In the genomic region with DNA sequence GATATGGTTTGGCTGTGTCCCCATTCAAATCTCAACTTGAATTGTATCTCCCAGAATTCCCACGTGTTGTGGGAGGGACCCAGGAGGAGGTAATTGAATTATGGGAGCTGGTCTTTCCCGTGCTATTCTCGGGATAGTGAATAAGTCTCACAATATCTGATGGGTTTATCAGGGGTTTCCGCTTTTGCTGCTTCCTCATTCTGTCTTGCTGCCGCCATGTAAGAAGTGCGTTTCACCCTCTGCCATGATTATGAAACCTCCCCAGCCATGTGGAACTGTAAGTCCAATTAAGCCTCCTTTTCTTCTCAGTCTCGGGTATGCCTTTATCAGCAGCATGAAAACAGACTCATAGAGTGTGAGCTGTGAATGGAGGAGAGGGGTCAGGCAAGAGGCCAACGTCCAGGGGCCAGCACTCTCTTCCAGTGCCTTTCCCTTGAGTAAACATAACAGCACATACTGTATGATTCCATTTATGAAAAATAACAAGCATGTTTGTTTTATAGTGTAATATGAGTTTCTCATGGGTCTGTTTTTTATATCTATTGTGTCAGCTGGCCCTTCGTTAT, we compare ENCODE assay signal across 1 cellular context.
TF ChIP-seq lines count a peak whose summit lies in the region.

No MANE protein-coding gene starts in this region.

TF ChIP-seq in HepG2, 621 proteins besides CTCF, POLR2A, EP300 and RAD21 (continued from another document and continues in another):
- TF ChIP-seq, protein P1, sequence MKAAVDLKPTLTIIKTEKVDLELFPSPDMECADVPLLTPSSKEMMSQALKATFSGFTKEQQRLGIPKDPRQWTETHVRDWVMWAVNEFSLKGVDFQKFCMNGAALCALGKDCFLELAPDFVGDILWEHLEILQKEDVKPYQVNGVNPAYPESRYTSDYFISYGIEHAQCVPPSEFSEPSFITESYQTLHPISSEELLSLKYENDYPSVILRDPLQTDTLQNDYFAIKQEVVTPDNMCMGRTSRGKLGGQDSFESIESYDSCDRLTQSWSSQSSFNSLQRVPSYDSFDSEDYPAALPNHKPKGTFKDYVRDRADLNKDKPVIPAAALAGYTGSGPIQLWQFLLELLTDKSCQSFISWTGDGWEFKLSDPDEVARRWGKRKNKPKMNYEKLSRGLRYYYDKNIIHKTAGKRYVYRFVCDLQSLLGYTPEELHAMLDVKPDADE (CRISPR knock-in tag; IDR thresholded peaks at IDR 0.05): no peak
- TF ChIP-seq ZNF644 (CRISPR knock-in tag; IDR thresholded peaks at IDR 0.05; ENCODE audit: low read depth): peak; percentile 43; the same call in 1 of the 2 replicates
- TF ChIP-seq, protein P2, sequence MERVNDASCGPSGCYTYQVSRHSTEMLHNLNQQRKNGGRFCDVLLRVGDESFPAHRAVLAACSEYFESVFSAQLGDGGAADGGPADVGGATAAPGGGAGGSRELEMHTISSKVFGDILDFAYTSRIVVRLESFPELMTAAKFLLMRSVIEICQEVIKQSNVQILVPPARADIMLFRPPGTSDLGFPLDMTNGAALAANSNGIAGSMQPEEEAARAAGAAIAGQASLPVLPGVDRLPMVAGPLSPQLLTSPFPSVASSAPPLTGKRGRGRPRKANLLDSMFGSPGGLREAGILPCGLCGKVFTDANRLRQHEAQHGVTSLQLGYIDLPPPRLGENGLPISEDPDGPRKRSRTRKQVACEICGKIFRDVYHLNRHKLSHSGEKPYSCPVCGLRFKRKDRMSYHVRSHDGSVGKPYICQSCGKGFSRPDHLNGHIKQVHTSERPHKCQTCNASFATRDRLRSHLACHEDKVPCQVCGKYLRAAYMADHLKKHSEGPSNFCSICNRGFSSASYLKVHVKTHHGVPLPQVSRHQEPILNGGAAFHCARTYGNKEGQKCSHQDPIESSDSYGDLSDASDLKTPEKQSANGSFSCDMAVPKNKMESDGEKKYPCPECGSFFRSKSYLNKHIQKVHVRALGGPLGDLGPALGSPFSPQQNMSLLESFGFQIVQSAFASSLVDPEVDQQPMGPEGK (CRISPR knock-in tag; IDR thresholded peaks at IDR 0.05): peak; percentile 13; the same call in 1 of the 2 replicates
- TF ChIP-seq THAP11 (CRISPR knock-in tag; IDR thresholded peaks at IDR 0.05): peak; percentile 21; the same call in 1 of the 2 replicates
- no peak for TF ChIP-seq ZNF441 (CRISPR knock-in tag; IDR thresholded peaks at IDR 0.05; ENCODE audit: borderline replicate concordance)
- TF ChIP-seq NR2F6 (IDR thresholded peaks at IDR 0.05): no peak
- TF ChIP-seq NR2F6 (CRISPR knock-in tag; IDR thresholded peaks at IDR 0.05): peak; percentile 23; the same call in 1 of the 2 replicates
- TF ChIP-seq ELF1 (CRISPR knock-in tag; IDR thresholded peaks at IDR 0.05): peak; percentile 41
- no peak for TF ChIP-seq POGZ (CRISPR knock-in tag; IDR thresholded peaks at IDR 0.05)
- TF ChIP-seq, protein P3, sequence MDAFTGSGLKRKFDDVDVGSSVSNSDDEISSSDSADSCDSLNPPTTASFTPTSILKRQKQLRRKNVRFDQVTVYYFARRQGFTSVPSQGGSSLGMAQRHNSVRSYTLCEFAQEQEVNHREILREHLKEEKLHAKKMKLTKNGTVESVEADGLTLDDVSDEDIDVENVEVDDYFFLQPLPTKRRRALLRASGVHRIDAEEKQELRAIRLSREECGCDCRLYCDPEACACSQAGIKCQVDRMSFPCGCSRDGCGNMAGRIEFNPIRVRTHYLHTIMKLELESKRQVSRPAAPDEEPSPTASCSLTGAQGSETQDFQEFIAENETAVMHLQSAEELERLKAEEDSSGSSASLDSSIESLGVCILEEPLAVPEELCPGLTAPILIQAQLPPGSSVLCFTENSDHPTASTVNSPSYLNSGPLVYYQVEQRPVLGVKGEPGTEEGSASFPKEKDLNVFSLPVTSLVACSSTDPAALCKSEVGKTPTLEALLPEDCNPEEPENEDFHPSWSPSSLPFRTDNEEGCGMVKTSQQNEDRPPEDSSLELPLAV (CRISPR knock-in tag; conservative IDR thresholded peaks at IDR 0.05; ENCODE audit: low read depth): no peak
- 0 out of 2 replicates have a peak, but pooled peaks have one; percentile 16 for TF ChIP-seq TBX2 (CRISPR knock-in tag; IDR thresholded peaks at IDR 0.05; ENCODE audit: borderline replicate concordance)
- TF ChIP-seq SALL1 (CRISPR knock-in tag; IDR thresholded peaks at IDR 0.05): 0 out of 2 replicates have a peak, but pooled peaks have one; percentile 21
- TF ChIP-seq ZNF567 (CRISPR knock-in tag; IDR thresholded peaks at IDR 0.05; ENCODE audit: borderline replicate concordance): no peak
- TF ChIP-seq, protein P4, sequence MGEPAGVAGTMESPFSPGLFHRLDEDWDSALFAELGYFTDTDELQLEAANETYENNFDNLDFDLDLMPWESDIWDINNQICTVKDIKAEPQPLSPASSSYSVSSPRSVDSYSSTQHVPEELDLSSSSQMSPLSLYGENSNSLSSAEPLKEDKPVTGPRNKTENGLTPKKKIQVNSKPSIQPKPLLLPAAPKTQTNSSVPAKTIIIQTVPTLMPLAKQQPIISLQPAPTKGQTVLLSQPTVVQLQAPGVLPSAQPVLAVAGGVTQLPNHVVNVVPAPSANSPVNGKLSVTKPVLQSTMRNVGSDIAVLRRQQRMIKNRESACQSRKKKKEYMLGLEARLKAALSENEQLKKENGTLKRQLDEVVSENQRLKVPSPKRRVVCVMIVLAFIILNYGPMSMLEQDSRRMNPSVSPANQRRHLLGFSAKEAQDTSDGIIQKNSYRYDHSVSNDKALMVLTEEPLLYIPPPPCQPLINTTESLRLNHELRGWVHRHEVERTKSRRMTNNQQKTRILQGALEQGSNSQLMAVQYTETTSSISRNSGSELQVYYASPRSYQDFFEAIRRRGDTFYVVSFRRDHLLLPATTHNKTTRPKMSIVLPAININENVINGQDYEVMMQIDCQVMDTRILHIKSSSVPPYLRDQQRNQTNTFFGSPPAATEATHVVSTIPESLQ (CRISPR knock-in tag; conservative IDR thresholded peaks at IDR 0.05): no peak
- TF ChIP-seq MYC (CRISPR knock-in tag; IDR thresholded peaks at IDR 0.05; ENCODE audit: borderline replicate concordance): peak; percentile 37; the same call in 1 of the 2 replicates
- no peak for TF ChIP-seq CENPX (CRISPR knock-in tag; IDR thresholded peaks at IDR 0.05)
- TF ChIP-seq, protein P5, sequence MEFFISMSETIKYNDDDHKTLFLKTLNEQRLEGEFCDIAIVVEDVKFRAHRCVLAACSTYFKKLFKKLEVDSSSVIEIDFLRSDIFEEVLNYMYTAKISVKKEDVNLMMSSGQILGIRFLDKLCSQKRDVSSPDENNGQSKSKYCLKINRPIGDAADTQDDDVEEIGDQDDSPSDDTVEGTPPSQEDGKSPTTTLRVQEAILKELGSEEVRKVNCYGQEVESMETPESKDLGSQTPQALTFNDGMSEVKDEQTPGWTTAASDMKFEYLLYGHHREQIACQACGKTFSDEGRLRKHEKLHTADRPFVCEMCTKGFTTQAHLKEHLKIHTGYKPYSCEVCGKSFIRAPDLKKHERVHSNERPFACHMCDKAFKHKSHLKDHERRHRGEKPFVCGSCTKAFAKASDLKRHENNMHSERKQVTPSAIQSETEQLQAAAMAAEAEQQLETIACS (CRISPR knock-in tag; IDR thresholded peaks at IDR 0.05): no peak
- no peak for TF ChIP-seq ZNF253 (CRISPR knock-in tag; IDR thresholded peaks at IDR 0.05; ENCODE audit: borderline replicate concordance)
- TF ChIP-seq CEBPB (IDR thresholded peaks at IDR 0.05; ENCODE audit: borderline replicate concordance, low read depth, low read length): 0 out of 2 replicates have a peak, but pooled peaks have one; percentile 4
- TF ChIP-seq, protein P6, sequence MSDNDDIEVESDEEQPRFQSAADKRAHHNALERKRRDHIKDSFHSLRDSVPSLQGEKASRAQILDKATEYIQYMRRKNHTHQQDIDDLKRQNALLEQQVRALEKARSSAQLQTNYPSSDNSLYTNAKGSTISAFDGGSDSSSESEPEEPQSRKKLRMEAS (IDR thresholded peaks at IDR 0.05): peak; percentile 38
- TF ChIP-seq HNF4A (CRISPR knock-in tag; IDR thresholded peaks at IDR 0.05): 0 out of 2 replicates have a peak, but pooled peaks have one; percentile 10
- TF ChIP-seq ZNF841 (CRISPR knock-in tag; IDR thresholded peaks at IDR 0.05; ENCODE audit: borderline replicate concordance): no peak
- TF ChIP-seq SAP130 (CRISPR knock-in tag; IDR thresholded peaks at IDR 0.05; ENCODE audit: low read depth): peak; percentile 33; the same call in 1 of the 2 replicates
- 0 out of 2 replicates have a peak, but pooled peaks have one; percentile 24 for TF ChIP-seq MIXL1 (CRISPR knock-in tag; IDR thresholded peaks at IDR 0.05)
- no peak for TF ChIP-seq RNF2 (conservative IDR thresholded peaks at IDR 0.05; ENCODE audit: low read depth)
- peak; percentile 54; the same call in 1 of the 2 replicates for TF ChIP-seq DMAP1 (CRISPR knock-in tag; IDR thresholded peaks at IDR 0.05)
- TF ChIP-seq GATAD1 (CRISPR knock-in tag; IDR thresholded peaks at IDR 0.05): 0 out of 2 replicates have a peak, but pooled peaks have one; percentile 11
- TF ChIP-seq, protein P7, sequence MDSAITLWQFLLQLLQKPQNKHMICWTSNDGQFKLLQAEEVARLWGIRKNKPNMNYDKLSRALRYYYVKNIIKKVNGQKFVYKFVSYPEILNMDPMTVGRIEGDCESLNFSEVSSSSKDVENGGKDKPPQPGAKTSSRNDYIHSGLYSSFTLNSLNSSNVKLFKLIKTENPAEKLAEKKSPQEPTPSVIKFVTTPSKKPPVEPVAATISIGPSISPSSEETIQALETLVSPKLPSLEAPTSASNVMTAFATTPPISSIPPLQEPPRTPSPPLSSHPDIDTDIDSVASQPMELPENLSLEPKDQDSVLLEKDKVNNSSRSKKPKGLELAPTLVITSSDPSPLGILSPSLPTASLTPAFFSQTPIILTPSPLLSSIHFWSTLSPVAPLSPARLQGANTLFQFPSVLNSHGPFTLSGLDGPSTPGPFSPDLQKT (CRISPR knock-in tag; IDR thresholded peaks at IDR 0.05; ENCODE audit: borderline replicate concordance): no peak
- 0 out of 2 replicates have a peak, but pooled peaks have one; percentile 25 for TF ChIP-seq PHF21A (CRISPR knock-in tag; IDR thresholded peaks at IDR 0.05)
- TF ChIP-seq FOXA3 (CRISPR knock-in tag; IDR thresholded peaks at IDR 0.05): 0 out of 2 replicates have a peak, but pooled peaks have one; percentile 5
- peak; percentile 72 for TF ChIP-seq ZNF143 (CRISPR knock-in tag; IDR thresholded peaks at IDR 0.05)
- TF ChIP-seq TAF1 (CRISPR knock-in tag; IDR thresholded peaks at IDR 0.05): peak; percentile 45; the same call in 1 of the 2 replicates
- no peak for TF ChIP-seq GABPA (IDR thresholded peaks at IDR 0.05; ENCODE audit: low read depth, low read length)
- TF ChIP-seq GABPA (CRISPR knock-in tag; IDR thresholded peaks at IDR 0.05; ENCODE audit: low read depth): 0 out of 2 replicates have a peak, but pooled peaks have one; percentile 4
- 0 out of 2 replicates have a peak, but pooled peaks have one; percentile 31 for TF ChIP-seq TGIF2 (CRISPR knock-in tag; IDR thresholded peaks at IDR 0.05)
- TF ChIP-seq, protein P8, sequence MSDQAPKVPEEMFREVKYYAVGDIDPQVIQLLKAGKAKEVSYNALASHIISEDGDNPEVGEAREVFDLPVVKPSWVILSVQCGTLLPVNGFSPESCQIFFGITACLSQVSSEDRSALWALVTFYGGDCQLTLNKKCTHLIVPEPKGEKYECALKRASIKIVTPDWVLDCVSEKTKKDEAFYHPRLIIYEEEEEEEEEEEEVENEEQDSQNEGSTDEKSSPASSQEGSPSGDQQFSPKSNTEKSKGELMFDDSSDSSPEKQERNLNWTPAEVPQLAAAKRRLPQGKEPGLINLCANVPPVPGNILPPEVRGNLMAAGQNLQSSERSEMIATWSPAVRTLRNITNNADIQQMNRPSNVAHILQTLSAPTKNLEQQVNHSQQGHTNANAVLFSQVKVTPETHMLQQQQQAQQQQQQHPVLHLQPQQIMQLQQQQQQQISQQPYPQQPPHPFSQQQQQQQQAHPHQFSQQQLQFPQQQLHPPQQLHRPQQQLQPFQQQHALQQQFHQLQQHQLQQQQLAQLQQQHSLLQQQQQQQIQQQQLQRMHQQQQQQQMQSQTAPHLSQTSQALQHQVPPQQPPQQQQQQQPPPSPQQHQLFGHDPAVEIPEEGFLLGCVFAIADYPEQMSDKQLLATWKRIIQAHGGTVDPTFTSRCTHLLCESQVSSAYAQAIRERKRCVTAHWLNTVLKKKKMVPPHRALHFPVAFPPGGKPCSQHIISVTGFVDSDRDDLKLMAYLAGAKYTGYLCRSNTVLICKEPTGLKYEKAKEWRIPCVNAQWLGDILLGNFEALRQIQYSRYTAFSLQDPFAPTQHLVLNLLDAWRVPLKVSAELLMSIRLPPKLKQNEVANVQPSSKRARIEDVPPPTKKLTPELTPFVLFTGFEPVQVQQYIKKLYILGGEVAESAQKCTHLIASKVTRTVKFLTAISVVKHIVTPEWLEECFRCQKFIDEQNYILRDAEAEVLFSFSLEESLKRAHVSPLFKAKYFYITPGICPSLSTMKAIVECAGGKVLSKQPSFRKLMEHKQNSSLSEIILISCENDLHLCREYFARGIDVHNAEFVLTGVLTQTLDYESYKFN (CRISPR knock-in tag; conservative IDR thresholded peaks at IDR 0.05): peak; percentile 17
- TF ChIP-seq PHF8 (CRISPR knock-in tag; IDR thresholded peaks at IDR 0.05): peak; percentile 41; the same call in 1 of the 2 replicates
- no peak for TF ChIP-seq NCOR1 (IDR thresholded peaks at IDR 0.05; ENCODE audit: borderline replicate concordance, low read length)
- TF ChIP-seq CEBPG (CRISPR knock-in tag; IDR thresholded peaks at IDR 0.05): 0 out of 2 replicates have a peak, but pooled peaks have one; percentile 23
- peak; percentile 61 for TF ChIP-seq POLR2AphosphoS5 (IDR thresholded peaks at IDR 0.05; ENCODE audit: low read depth, low read length)
- TF ChIP-seq POLR2G (IDR thresholded peaks at IDR 0.05; ENCODE audit: low read depth, low read length): peak; percentile 54
